Comparison of ENCODE assay signal across 24 cellular contexts in the genomic region with DNA sequence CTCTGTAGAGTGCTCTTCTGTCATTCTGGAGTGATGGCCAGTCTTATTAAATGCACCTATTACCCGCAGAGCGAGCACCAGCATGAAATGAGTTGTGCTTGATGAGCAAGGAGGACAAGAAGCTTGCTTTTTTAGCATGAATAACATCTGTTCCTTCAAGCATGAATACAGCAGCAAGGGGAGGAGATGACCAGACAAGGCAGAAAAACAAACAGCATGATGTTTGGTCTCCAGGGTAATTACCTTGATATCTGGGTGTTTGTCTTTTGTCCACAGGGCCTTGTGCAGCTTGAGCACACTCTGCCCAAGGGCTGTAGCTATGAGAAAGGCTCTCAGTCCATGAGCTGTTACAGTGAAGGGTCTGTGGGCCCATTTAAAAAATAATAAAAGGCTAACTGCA.
DNase-seq lines count a peak whose midpoint lies in the region; TF ChIP-seq lines count a peak whose summit lies in the region.
"Had no signal": no experiment of that assay in that cellular context is flagged by ENCODE, and none has a peak within 500 bp of the region (broad histone marks: within the 10 kb centered on the region; RNA-seq: fewer than 3 reads in every experiment).

No MANE protein-coding gene starts in this region.

- H3K4me1 ChIP-seq in OCI-LY1 (ENCODE audit: insufficient read depth, low read length, severe bottlenecking) (peaks cover 32% of the 10 kb centered on the region), parathyroid adenoma (peaks cover 8% of the 10 kb centered on the region)
- H3K4me1 ChIP-seq: colonic mucosa, pancreas, stomach, transverse colon had no signal

- H2AFZ ChIP-seq in OCI-LY1 (ENCODE audit: low read length) (no peak overlapping the region), parathyroid adenoma (no peak overlapping the region)

- no peak overlapping the region; the same call in 1 of the 2 replicates for H3K4me2 ChIP-seq in OCI-LY1 (ENCODE audit: low read length)
- H3K4me2 ChIP-seq in parathyroid adenoma (ENCODE audit: low read length), result peak overlapping the region; percentile 26

- H3K79me2 ChIP-seq in OCI-LY1 (ENCODE audit: insufficient read depth, low read length) (no peaks in the 10 kb centered on the region), parathyroid adenoma (no peaks in the 10 kb centered on the region)

- H3K9me2 ChIP-seq in OCI-LY1 (ENCODE audit: low read depth, low read length), result no peaks in the 10 kb centered on the region

- H4K20me1 ChIP-seq in OCI-LY1 (ENCODE audit: insufficient read depth, low read length), result no peaks in the 10 kb centered on the region

- H3K4me3 ChIP-seq in OCI-LY1 (ENCODE audit: low read depth, low read length, poor library complexity, severe bottlenecking) (no peak overlapping the region), parathyroid adenoma (ENCODE audit: low read depth, low read length) (peak overlapping the region; percentile 5)
- H3K4me3 ChIP-seq: colonic mucosa, pancreas, stomach, transverse colon had no signal

- H3K36me3 ChIP-seq in OCI-LY1 (ENCODE audit: insufficient read depth, low read length) (no peaks in the 10 kb centered on the region), parathyroid adenoma (ENCODE audit: control insufficient read depth, insufficient read depth, low read length) (no peaks in the 10 kb centered on the region)
- H3K36me3 ChIP-seq: colonic mucosa, pancreas, stomach, transverse colon had no signal

- peak overlapping the region; percentile 75 for H3K27ac ChIP-seq in OCI-LY1 (ENCODE audit: low read depth, low read length, poor library complexity, severe bottlenecking)
- peak overlapping the region; percentile 78 for H3K27ac ChIP-seq in parathyroid adenoma
- H3K27ac ChIP-seq: colonic mucosa, pancreas, RWPE1, stomach, transverse colon had no signal

- DNase-seq in NCI-H1105 treated with DMSO at 0.1 percent for 48 hours (lab: John Stamatoyannopoulos, UW) (peak; percentile 28), NCI-H1105 (lab: John Stamatoyannopoulos, UW) (no peak), NCI-H146 (lab: John Stamatoyannopoulos, UW) (peak; percentile 91), germinal center (ENCODE audit: low spot score) (no peak), middle frontal gyrus (ENCODE audit: extremely low spot score, low spot score) (no peak), H4 (ENCODE audit: low spot score) (no peak)
- DNase-seq: activated B cell treated with CpG ODN at 0.5 μM for 24 hours; activated CD8-positive, alpha-beta T cell treated with anti-CD3 and anti-CD28 coated beads for 36 hours; activated T-cell treated with anti-CD3 and anti-CD28 coated beads, Interleukin-2, amount 50 U/mL, for 24 hours; Calu3; colonic mucosa; endodermal cell; H7; kidney; naive thymus-derived CD8-positive, alpha-beta T cell; NCI-H1436; NCI-H510A; pancreas; stomach; T-helper 9 cell; transverse colon had no signal

- H3K9me3 ChIP-seq in OCI-LY1 (ENCODE audit: low read length) (no peaks in the 10 kb centered on the region), parathyroid adenoma (ENCODE audit: control insufficient read depth, low read length) (no peaks in the 10 kb centered on the region)
- H3K9me3 ChIP-seq: colonic mucosa, pancreas, transverse colon had no signal

- no peaks in the 10 kb centered on the region for H3F3A ChIP-seq in OCI-LY1 (ENCODE audit: insufficient read depth, low read length)

- H3K27me3 ChIP-seq in OCI-LY1 (ENCODE audit: insufficient read depth, low read length), result no peaks in the 10 kb centered on the region
- no peaks in the 10 kb centered on the region for H3K27me3 ChIP-seq in parathyroid adenoma (ENCODE audit: control insufficient read depth, insufficient read depth, low read length)
- H3K27me3 ChIP-seq: colonic mucosa, stomach, transverse colon had no signal

- no peak for TF ChIP-seq CTCF in OCI-LY1 (IDR thresholded peaks at IDR 0.05; ENCODE audit: low read length)
- no peak for TF ChIP-seq CTCF in parathyroid adenoma (IDR thresholded peaks at IDR 0.05)

- H3K9ac ChIP-seq in OCI-LY1 (ENCODE audit: low read length) (no peak overlapping the region; the same call in 1 of the 2 replicates), parathyroid adenoma (no peak overlapping the region)

Comparison
In these comparisons a context has a peak if more than half of its experiments do, and no peak if none do; other contexts are left out.
1. DNase-seq: peak in NCI-H1105 treated with DMSO at 0.1 percent for 48 hours (single experiment) and NCI-H146 (single experiment); none in NCI-H1105 (single experiment), germinal center (single experiment), middle frontal gyrus (single experiment) and H4 (single experiment).